9 cellular contexts compared by ENCODE assay signal in genomic region chr1:229407206-229408026, GRCh38. TPM values are rescaled to one million over a fixed set of nuclear protein-coding genes. Genes with fewer than 3 reads are reported as not detected.
DNase-seq lines count a peak whose midpoint lies in the region; ATAC-seq, FAIRE-seq and TF ChIP-seq lines count a peak whose summit lies in the region.
"Had no signal": no experiment of that assay in that cellular context is flagged by ENCODE, and none has a peak within 500 bp of the region (broad histone marks: within the 10 kb centered on the region; RNA-seq: fewer than 3 reads in every experiment).

No MANE protein-coding gene starts in this region.

- FAIRE-seq in K562 (lab: Jason Lieb, UNC) = no peak

- peaks cover 6 to 15% of the 10 kb centered on the region in 2 experiments; a peak in 4 of 5 replicates for H3K4me1 ChIP-seq in K562 (replicated peaks in 1 of 2; ENCODE audit: control insufficient read depth in 2 of 2, insufficient read depth in 2 of 2, low read length in 2 of 2)
- peaks cover 22% of the 10 kb centered on the region for H3K4me1 ChIP-seq in mesenchymal stem cell (ENCODE audit: control insufficient read depth, insufficient read depth, low read depth, low read length)

- peak; percentile 10; the same call in 1 of the 3 replicates for ATAC-seq in K562
- no peak for ATAC-seq in GM21526 (IDR thresholded peaks at IDR 0.05; ENCODE audit: low FRiP score, unreplicated experiment)
- no peak for ATAC-seq in GM21825 (IDR thresholded peaks at IDR 0.05; ENCODE audit: unreplicated experiment)

- 8% methylated on average over 68 of the region's 68 CpGs for WGBS in K562 (ENCODE audit: insufficient coverage, low coverage, missing lambda C conversion rate)
- WGBS in mesenchymal stem cell = 20% methylated on average over 58 of the region's 68 CpGs

- H2BK120ac ChIP-seq in mesenchymal stem cell (ENCODE audit: low read depth, low read length) = no peak overlapping the region

- H3K27ac ChIP-seq in K562 (ENCODE audit: extremely low read depth, low read depth, low read length) = no peak overlapping the region
- no peak overlapping the region for H3K27ac ChIP-seq in mesenchymal stem cell (ENCODE audit: low read length, poor library complexity, severe bottlenecking)
- H3K27ac ChIP-seq in temporal lobe (ENCODE audit: low read depth, low read length) = peak overlapping the region; percentile 38
- H3K27ac ChIP-seq: C4-2B had no signal

- no peaks in the 10 kb centered on the region for H3K79me1 ChIP-seq in mesenchymal stem cell (replicated peaks; ENCODE audit: low read length, poor library complexity, severe bottlenecking)

- peak; percentile 62 for DNase-seq in activated CD8-positive, alpha-beta memory T cell treated with anti-CD3 and anti-CD28 coated beads for 24 hours
- DNase-seq in activated CD8-positive, alpha-beta memory T cell treated with anti-CD3 and anti-CD28 coated beads, Interleukin-2, amount 50 U/mL, for 48 hours = no peak
- DNase-seq in K562 (ENCODE audit: extremely low read depth in 1 of 4, low spot score in 3 of 4) = peak in 2 of 4 experiments; percentile 31 to 43
- DNase-seq in mesenchymal stem cell = peak; percentile 7
- no peak for DNase-seq in GM10266 (ENCODE audit: extremely low spot score)

- H2AFZ ChIP-seq in K562 (ENCODE audit: low read depth, low read length) = no peak overlapping the region
- no peak overlapping the region for H2AFZ ChIP-seq in mesenchymal stem cell (ENCODE audit: low read depth, low read length)

- peak overlapping the region in 1 of 2 experiments; percentile 29 for H3K23ac ChIP-seq in mesenchymal stem cell (ENCODE audit: low read length in 2 of 2)

- H3K9ac ChIP-seq in K562 (ENCODE audit: insufficient read depth in 1 of 2, low read depth in 2 of 2, low read length in 2 of 2) (peak overlapping the region in 1 of 2 experiments; percentile 38; a peak in 1 of 4 replicates), mesenchymal stem cell (ENCODE audit: low read length) (peak overlapping the region; percentile 22)

- no peaks in the 10 kb centered on the region for H3K36me3 ChIP-seq in K562 (ENCODE audit: control insufficient read depth, insufficient read depth, low read length)
- H3K36me3 ChIP-seq in mesenchymal stem cell (ENCODE audit: control insufficient read depth in 1 of 2, insufficient read depth in 2 of 2, low read depth in 1 of 2, low read length in 2 of 2) = no peaks in the 10 kb centered on the region

- H3K79me2 ChIP-seq in K562 (ENCODE audit: control insufficient read depth, insufficient read depth, low read length) = no peaks in the 10 kb centered on the region

- H3K9me1 ChIP-seq in K562 (ENCODE audit: control insufficient read depth, insufficient read depth, low read length) = no peaks in the 10 kb centered on the region

- no peak for TF ChIP-seq RAD21 in K562 (CRISPR knock-in tag; conservative IDR thresholded peaks at IDR 0.05 in 1 of 2, IDR thresholded peaks at IDR 0.05 in 1 of 2)

- CTCF ChIA-PET in K562 (lab: Yijun Ruan, JAX; ENCODE audit: low intra/inter-chr PET ratio) = no interaction called here

- no peak overlapping the region for H3K4me2 ChIP-seq in K562 (ENCODE audit: insufficient read depth, low read length)
- peak overlapping the region; percentile 46 for H3K4me2 ChIP-seq in mesenchymal stem cell (ENCODE audit: low read length, poor library complexity, severe bottlenecking)

- peak overlapping the region in 1 of 2 experiments; percentile 71 for H3K14ac ChIP-seq in mesenchymal stem cell (ENCODE audit: low read length in 2 of 2)

- H3K9me3 ChIP-seq in K562 (replicated peaks; ENCODE audit: control insufficient read depth, insufficient read depth, low read depth, low read length) (no peaks in the 10 kb centered on the region), mesenchymal stem cell (ENCODE audit: control insufficient read depth, low read length) (no peaks in the 10 kb centered on the region)

- 0 out of 2 replicates have a peak, but pooled peaks cover 3% of the 10 kb centered on the region for H4K20me1 ChIP-seq in K562 (replicated peaks; ENCODE audit: control insufficient read depth, insufficient read depth, low read length)

- intact Hi-C loops in K562 (cut with micrococcal nuclease) = no loop called here

- H3K18ac ChIP-seq in mesenchymal stem cell (ENCODE audit: low read depth in 1 of 2, low read length in 2 of 2) = peak overlapping the region in 1 of 2 experiments; percentile 23

- no peak overlapping the region for H2BK12ac ChIP-seq in mesenchymal stem cell (ENCODE audit: low read length in 2 of 2)

- no peak overlapping the region for H4K91ac ChIP-seq in mesenchymal stem cell (ENCODE audit: low read length)

- H3K4me3 ChIP-seq in K562 = no peak overlapping the region
- H3K4me3 ChIP-seq in mesenchymal stem cell (ENCODE audit: insufficient read depth in 1 of 2, low read depth in 1 of 2, low read length in 2 of 2) = peak overlapping the region in 1 of 2 experiments; percentile 60

- H3K4ac ChIP-seq in mesenchymal stem cell (ENCODE audit: low read depth in 1 of 2, low read length in 2 of 2) = no peak overlapping the region

- BruUV-seq in K562 (replicated peaks; lab: Mats Ljungman, UMichigan) = no TSS peak

- no peak overlapping the region for H2AK5ac ChIP-seq in mesenchymal stem cell (ENCODE audit: low read length, severe bottlenecking)

- TF ChIP-seq CTCF in K562 (IDR thresholded peaks at IDR 0.05 in 2 of 3, conservative IDR thresholded peaks at IDR 0.05 in 1 of 3; ENCODE audit: insufficient read depth in 2 of 3, low read depth in 1 of 3, low read length in 3 of 3) (no peak), GM10266 (IDR thresholded peaks at IDR 0.05; ENCODE audit: control insufficient read depth, insufficient read depth, low read depth, missing control alignments) (no peak)

- in situ Hi-C loops in K562 (cut with MboI) = no loop called here

- no peak for TF ChIP-seq POLR2A in K562 (conservative IDR thresholded peaks at IDR 0.05)

- H3K27me3 ChIP-seq in K562 (ENCODE audit: control insufficient read depth in 2 of 2, insufficient read depth in 2 of 2, low read length in 2 of 2) = peaks cover 67 to 83% of the 10 kb centered on the region in 2 experiments
- H3K27me3 ChIP-seq in mesenchymal stem cell (ENCODE audit: control insufficient read depth in 1 of 2, insufficient read depth in 1 of 2, low read length in 2 of 2) = peaks cover 54 to 79% of the 10 kb centered on the region in 2 experiments

- H2BK15ac ChIP-seq in mesenchymal stem cell (ENCODE audit: low read depth, poor library complexity, severe bottlenecking) = no peak overlapping the region

- POLR2A ChIA-PET in K562 (lab: Yijun Ruan, JAX) = interaction anchor here (0.6 to 1.5 kb wide), 3 partner anchors 10 to 782 kb away, joined by 3 to 6 read pairs (median 5); no protein-coding TSS in a partner anchor

- H2BK5ac ChIP-seq in mesenchymal stem cell (ENCODE audit: low read depth, low read length, poor library complexity, severe bottlenecking) = no peak overlapping the region

- no peak for TF ChIP-seq EP300 in K562 (IDR thresholded peaks at IDR 0.05; ENCODE audit: low read length)

- H4K8ac ChIP-seq in mesenchymal stem cell (ENCODE audit: low read length) = no peak overlapping the region

TF ChIP-seq in K562, 482 proteins besides CTCF, POLR2A, EP300 and RAD21:
- TF ChIP-seq STAG1 (CRISPR knock-in tag; IDR thresholded peaks at IDR 0.05; ENCODE audit: borderline replicate concordance) (0 out of 2 replicates have a peak, but pooled peaks have one; percentile 2), FOXA3 (CRISPR knock-in tag; conservative IDR thresholded peaks at IDR 0.05 in 1 of 2, IDR thresholded peaks at IDR 0.05 in 1 of 2) (no peak), TEAD4 (IDR thresholded peaks at IDR 0.05; ENCODE audit: low read length) (no peak), TEAD4 (CRISPR knock-in tag; IDR thresholded peaks at IDR 0.05; ENCODE audit: borderline replicate concordance) (no peak)

RNA-seq across cellular contexts. Expression of gene ACTA1, which starts 26.5 kb away (rescaled TPM):
- not detected in 2 replicates for total RNA-seq in K562 (2011; cell fraction: chromatin; rRNA removed; ENCODE audit: low replicate concordance)
- total RNA-seq in K562 (2011; cell fraction: nucleolus; rRNA removed) = not detected in 2 replicates
- not detected in 2 replicates for total RNA-seq in K562 (2011; cell fraction: nucleoplasm; rRNA removed)
- total RNA-seq in K562 (2014; rRNA removed) (0.36 TPM in 1 of 2 replicates, not detected in the other), K562 (2014; rRNA removed; fragmentation: Illumina TruSeq; extraction: Trizol) (not detected in 2 replicates), K562 (2015; rRNA removed; fragmentation: Illumina TruSeq; extraction: Trizol) (0.15 TPM in 1 of 2 replicates, not detected in the other), K562 (2021) (not detected in 2 replicates), temporal lobe (1.5 TPM)
- polyA plus RNA-seq in K562 (2011; rRNA removed) (0.07 TPM in 1 of 2 replicates, not detected in the other), K562 (2014; fragmentation: Illumina TruSeq; extraction: Trizol) (0.07 TPM in 1 of 2 replicates, not detected in the other), K562 (2014; fragmentation: Nextera tagmentation; extraction: Ambion mirVana) (not detected), K562 (2014; rRNA removed) (not detected in 2 replicates)
- 0.16 TPM in 1 of 2 replicates, not detected in the other for polyA plus RNA-seq in K562 (2011; cell fraction: cytosol; rRNA removed)
- polyA plus RNA-seq in K562 (2011; cell fraction: nucleus; rRNA removed) = 0.11 and 0.18 TPM in 2 replicates
- 0.08 and 0.14 TPM in 2 replicates for polyA plus RNA-seq in K562 (2012)
- polyA minus RNA-seq in K562 (2011; rRNA and poly(A)+ RNA removed) = not detected in 2 replicates
- polyA minus RNA-seq in K562 (2011; cell fraction: cytosol; rRNA and poly(A)+ RNA removed) = not detected in 2 replicates
- not detected in 2 replicates for polyA minus RNA-seq in K562 (2011; cell fraction: nucleus; rRNA and poly(A)+ RNA removed)
- 0.07 TPM for polyA plus RNA-seq in mesenchymal stem cell (2013, experiment 1 of 2)
- polyA plus RNA-seq in mesenchymal stem cell (2013, experiment 2 of 2) = 0.08 TPM

Comparison
In these comparisons a context has a peak if more than half of its experiments do, and no peak if none do; other contexts are left out.
1. DNase-seq: peak in activated CD8-positive, alpha-beta memory T cell treated with anti-CD3 and anti-CD28 coated beads for 24 hours (single experiment) and mesenchymal stem cell (single experiment); none in activated CD8-positive, alpha-beta memory T cell treated with anti-CD3 and anti-CD28 coated beads, Interleukin-2, amount 50 U/mL, for 48 hours (single experiment) and GM10266 (single experiment).